ENCODE assay signal across 8 cellular contexts in the genomic region with DNA sequence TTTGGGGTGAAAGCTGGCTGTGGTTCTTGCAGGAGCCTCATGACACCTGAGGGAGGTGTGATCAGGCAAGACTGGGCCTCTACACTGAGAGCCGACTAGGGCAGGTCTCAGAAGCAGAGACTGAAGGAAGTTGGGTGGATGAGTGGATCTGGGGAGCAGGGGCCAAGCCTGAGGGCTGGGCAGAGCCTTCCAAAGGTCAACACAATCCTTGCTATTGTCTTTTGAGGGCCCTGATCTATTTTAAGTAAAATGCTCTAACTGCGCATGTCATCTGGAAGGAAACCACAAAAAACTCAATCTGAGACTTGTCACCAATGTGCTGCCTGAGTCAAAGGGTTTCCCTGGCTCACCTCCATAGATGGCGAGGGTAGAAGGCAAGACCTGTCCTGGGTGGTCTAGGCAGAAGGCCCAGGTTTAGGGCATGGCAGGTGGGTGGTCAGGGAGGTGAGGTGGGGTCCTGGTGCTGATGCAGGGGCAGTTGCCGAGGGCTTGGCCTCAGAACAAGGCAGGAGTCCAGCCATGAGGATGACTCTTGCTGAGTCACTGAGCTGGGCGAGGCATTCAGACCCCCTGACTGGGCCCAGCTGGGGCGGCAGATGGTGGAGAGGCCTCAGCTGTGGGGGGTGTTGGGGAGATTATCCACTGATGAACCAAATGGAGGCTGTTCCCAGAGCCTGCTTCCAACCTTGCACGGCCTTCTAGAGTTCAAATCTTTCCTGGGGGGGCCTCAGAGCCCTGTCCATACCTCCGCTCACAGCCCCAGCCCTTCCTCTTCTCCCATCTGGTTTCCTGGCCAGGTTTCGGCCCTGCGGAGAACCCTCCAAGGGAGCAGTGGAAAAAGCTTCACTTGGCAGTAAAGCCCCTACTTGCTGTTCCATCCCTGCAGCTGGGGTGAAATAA. TPM values are rescaled to one million over a fixed set of nuclear protein-coding genes. Genes with fewer than 3 reads are reported as not detected.
A peak's percentile ranks its signal among the peaks of the same experiment; 100 is the strongest.
DNase-seq lines count a peak whose midpoint lies in the region; ATAC-seq and TF ChIP-seq lines count a peak whose summit lies in the region.

No MANE protein-coding gene starts in this region.

- H3K27me3 ChIP-seq in hepatocyte (no peaks in the 10 kb centered on the region), spleen (replicated peaks in 1 of 7) (no peaks in the 10 kb centered on the region)

- H3K4me3 ChIP-seq in hepatocyte (no peak overlapping the region), spleen (no peak overlapping the region)

- H3K79me2 ChIP-seq in hepatocyte, result peaks cover 65% of the 10 kb centered on the region

- peaks cover 3% of the 10 kb centered on the region for H4K20me1 ChIP-seq in hepatocyte (ENCODE audit: insufficient read depth, poor library complexity, severe bottlenecking)

- H3K27ac ChIP-seq in angular gyrus (ENCODE audit: low read depth, low read length), result peak overlapping the region; percentile 92
- H3K27ac ChIP-seq in hepatocyte, result peak overlapping the region; percentile 91
- H3K27ac ChIP-seq in spleen, result peak overlapping the region in 6 of 8 donors; percentile 55 to 68 (median 64)

- TF ChIP-seq CTCF in hepatocyte (IDR thresholded peaks at IDR 0.05; ENCODE audit: poor library complexity), result no peak
- TF ChIP-seq CTCF in spleen (IDR thresholded peaks at IDR 0.05 in 8 of 11, conservative IDR thresholded peaks at IDR 0.05 in 3 of 11), result no peak

- no peaks in the 10 kb centered on the region for H3K9me2 ChIP-seq in hepatocyte (replicated peaks; ENCODE audit: insufficient read depth)

- H3K4me2 ChIP-seq in hepatocyte, result peak overlapping the region; percentile 71

- H3K9me3 ChIP-seq in hepatocyte (ENCODE audit: low read depth) (no peaks in the 10 kb centered on the region), spleen (no peaks in the 10 kb centered on the region)

- H3K4me1 ChIP-seq in hepatocyte (ENCODE audit: insufficient read depth) (peaks cover 59% of the 10 kb centered on the region), spleen (peaks cover 53 to 100% (median 73%) of the 10 kb centered on the region in 6 donors)

- no peak for ATAC-seq in HG02588 (IDR thresholded peaks at IDR 0.05; ENCODE audit: unreplicated experiment)

- WGBS in hepatocyte (ENCODE audit: low lambda C conversion rate, missing lambda C conversion rate), result 85% methylated on average over 10 of the region's 10 CpGs
- 51 to 69% (median 57%) methylated on average over 9 to 10 of the region's 10 CpGs for WGBS in spleen, 5 donors

- intact Hi-C loops in spleen (cut with DNase I; ENCODE audit: low total_unique reads), result no loop called here

- DNase-seq in Daoy (ENCODE audit: low read depth) (peak; percentile 89), NCI-H446 (lab: John Stamatoyannopoulos, UW) (peak; percentile 81 to 96), hepatocyte (ENCODE audit: low spot score) (no peak), spleen (no peak), ureter (ENCODE audit: low spot score) (no peak), HPDE6-E6E7 (ENCODE audit: extremely low spot score) (no peak)

- no peak overlapping the region for H2AFZ ChIP-seq in hepatocyte

- H3K36me3 ChIP-seq in hepatocyte (replicated peaks; ENCODE audit: insufficient read depth, low read depth), result no peaks in the 10 kb centered on the region
- H3K36me3 ChIP-seq in spleen, result peaks cover 0 to 41% (median 0%) of the 10 kb centered on the region in 6 donors

- no peak for TF ChIP-seq POLR2A in spleen (IDR thresholded peaks at IDR 0.05)

RNA-seq across cellular contexts. Expression of gene MVP, which starts 5.1 kb away (rescaled TPM):
- 60.5 and 71.4 TPM in 2 replicates for total RNA-seq in Daoy (2014; rRNA removed; shearing (Covaris generic))
- 80.0 and 121 TPM in 2 replicates for total RNA-seq in hepatocyte
- 140 and 146 TPM in 2 replicates for polyA plus RNA-seq in hepatocyte
- 100 to 1,000 TPM; 103 to 200 (median 160) TPM for total RNA-seq in spleen
- 100 to 1,000 TPM in 1 of 3 donors, 10 to 100 TPM in 2; 72.3 to 153 (median 90.9) TPM for polyA plus RNA-seq in spleen
- total RNA-seq in ureter, result 158 TPM

RNA-seq across cellular contexts. Expression of gene PAGR1, which starts 9.4 kb away (rescaled TPM):
- 50.0 and 78.6 TPM in 2 replicates for total RNA-seq in Daoy (2014; rRNA removed; shearing (Covaris generic))
- total RNA-seq in hepatocyte, result 31.6 and 39.3 TPM in 2 replicates
- 48.5 and 53.4 TPM in 2 replicates for polyA plus RNA-seq in hepatocyte
- 10 to 100 TPM; 17.3 to 43.9 (median 23.6) TPM for total RNA-seq in spleen
- polyA plus RNA-seq in spleen, result 10 to 100 TPM; 28.8 to 46.4 (median 37.9) TPM
- total RNA-seq in ureter, result 20.7 TPM

RNA-seq across cellular contexts. Expression of gene PRRT2, which starts 13.4 kb away (rescaled TPM):
- total RNA-seq in Daoy (2014; rRNA removed; shearing (Covaris generic)), result 0.29 TPM in 1 of 2 replicates, not detected in the other
- total RNA-seq in hepatocyte (7.0 and 8.0 TPM in 2 replicates), spleen (1 to 10 TPM in 2 of 7 donors, under 1 TPM in 3, not detected in 2; 0.29 to 2.1 (median 0.77) TPM), ureter (10.6 TPM)
- polyA plus RNA-seq in hepatocyte (11.1 and 23.9 TPM in 2 replicates), spleen (under 1 TPM; 0.15 to 0.67 (median 0.22) TPM)

RNA-seq across cellular contexts. Expression of gene MAZ, which starts 19.1 kb away (rescaled TPM):
- 120 and 132 TPM in 2 replicates for total RNA-seq in Daoy (2014; rRNA removed; shearing (Covaris generic))
- total RNA-seq in hepatocyte, result 123 and 132 TPM in 2 replicates
- polyA plus RNA-seq in hepatocyte, result 190 and 192 TPM in 2 replicates
- total RNA-seq in spleen, result 100 to 1,000 TPM in 4 of 7 donors, 10 to 100 TPM in 3; 82.7 to 157 (median 125) TPM
- 100 to 1,000 TPM in 2 of 3 donors, 10 to 100 TPM in 1; 92.2 to 145 (median 100) TPM for polyA plus RNA-seq in spleen
- total RNA-seq in ureter, result 143 TPM

RNA-seq across cellular contexts. Expression of gene KIF22, which starts 34.8 kb away (rescaled TPM):
- 104 and 111 TPM in 2 replicates for total RNA-seq in Daoy (2014; rRNA removed; shearing (Covaris generic))
- total RNA-seq in hepatocyte, result 42.6 and 43.3 TPM in 2 replicates
- polyA plus RNA-seq in hepatocyte, result 42.5 and 44.5 TPM in 2 replicates
- total RNA-seq in spleen, result 10 to 100 TPM; 26.6 to 45.1 (median 36.2) TPM
- polyA plus RNA-seq in spleen, result 10 to 100 TPM; 47.4 to 59.2 (median 56.4) TPM
- total RNA-seq in ureter, result 34.3 TPM

Comparison
In these comparisons a context has a peak if more than half of its experiments do, and no peak if none do; other contexts are left out.
1. DNase-seq: peak in Daoy (single experiment) and NCI-H446 (2 of 2); none in hepatocyte (single experiment), spleen (single experiment), ureter (single experiment) and HPDE6-E6E7 (single experiment).
2. Peak in every context shown above with its lines, with median percentiles within 50 percentile points of each other: H3K27ac ChIP-seq.